8 cellular contexts compared by ENCODE assay signal in genomic region chr3:40584625-40585189, GRCh38. TPM values are rescaled to one million over a fixed set of nuclear protein-coding genes. Genes with fewer than 3 reads are reported as not detected.
DNase-seq lines count a peak whose midpoint lies in the region; ATAC-seq, FAIRE-seq and TF ChIP-seq lines count a peak whose summit lies in the region.

No MANE protein-coding gene starts in this region.

- peaks cover 6% of the 10 kb centered on the region for H3K27me3 Mint-ChIP-seq in memory B cell

- TF ChIP-seq CTCF in GM12875 (IDR thresholded peaks at IDR 0.05; ENCODE audit: borderline replicate concordance, insufficient read depth, low read depth, low read length) (peak; percentile 97), H1 (IDR thresholded peaks at IDR 0.05; ENCODE audit: control extremely low read depth in 1 of 3, insufficient read depth in 1 of 3, low read depth in 1 of 3, low read length in 3 of 3) (peak; percentile 90 to 98 (median 95))

- POLR2A ChIA-PET in H1 (lab: Charles Lee; ENCODE audit: partially characterized antibody), result no interaction called here

- no peak overlapping the region for H3K14ac ChIP-seq in H1 (ENCODE audit: insufficient read length)

- no peak overlapping the region for H3K27ac ChIP-seq in H1 (ENCODE audit: low read depth, low read length)

- H3K27me3 ChIP-seq in H1 (replicated peaks in 1 of 4; ENCODE audit: control insufficient read depth in 3 of 4, extremely low read depth in 1 of 4, insufficient read depth in 3 of 4, low read length in 3 of 4), result no peaks in the 10 kb centered on the region

- no peak overlapping the region for H3K56ac ChIP-seq in H1 (replicated peaks; ENCODE audit: insufficient read length, low read depth, low read length)

- H3K4me1 ChIP-seq in H1 (replicated peaks in 1 of 4; ENCODE audit: control insufficient read depth in 3 of 4, insufficient read depth in 4 of 4, low read length in 3 of 4), result peaks cover 0 to 14% (median 6%) of the 10 kb centered on the region in 4 experiments; a peak in 6 of 7 replicates

- peak overlapping the region; percentile 37; the same call in 1 of the 2 replicates for H2AFZ ChIP-seq in H1 (ENCODE audit: low read length)

- CTCF ChIA-PET in H1 (lab: Charles Lee; ENCODE audit: partially characterized antibody), result interaction anchor here (0.6 to 2.3 kb wide), 36 partner anchors 10 to 1298 kb away, joined by 3 to 15 read pairs (median 4); no protein-coding TSS in a partner anchor

- H3K18ac ChIP-seq in H1 (ENCODE audit: extremely low read depth, low read length), result no peak overlapping the region

- no peak overlapping the region for H4K8ac ChIP-seq in H1 (ENCODE audit: extremely low read depth, insufficient read depth, low read length)

- DNase-seq in NOMO-1 treated with DMSO at 0.1 percent for 48 hours (lab: John Stamatoyannopoulos, UW; ENCODE audit: unreplicated experiment) (peak; percentile 60), H1 (ENCODE audit: low read depth in 1 of 2, low spot score in 2 of 2) (peak; percentile 65 to 97), memory B cell (ENCODE audit: low spot score in 2 of 2) (peak; percentile 85 to 95)
- peak; percentile 38 to 66 (median 64) for DNase-seq in activated CD8-positive, alpha-beta memory T cell treated with anti-CD3 and anti-CD28 coated beads for 48 hours (ENCODE audit: low read depth in 2 of 3, low spot score in 2 of 3)
- peak; percentile 39 for DNase-seq in stimulated activated CD8-positive, alpha-beta memory T cell treated with anti-CD3 and anti-CD28 coated beads, Interleukin-12 subunit alpha, Interleukin-12 subunit beta, amount 100 ng/mL, for 4 hours (ENCODE audit: low read depth)

- H2BK120ac ChIP-seq in H1 (replicated peaks; ENCODE audit: low read depth, low read length), result no peak overlapping the region

- TF ChIP-seq RAD21 in H1 (IDR thresholded peaks at IDR 0.05 in 1 of 2, conservative IDR thresholded peaks at IDR 0.05 in 1 of 2; ENCODE audit: low read depth in 2 of 2, low read length in 2 of 2), result peak; percentile 91 to 96

- no peak for TF ChIP-seq POLR2A in H1 (IDR thresholded peaks at IDR 0.05; ENCODE audit: control extremely low read depth in 1 of 2, low read depth in 2 of 2, low read length in 2 of 2)

- no peak overlapping the region for H4K91ac ChIP-seq in H1 (replicated peaks; ENCODE audit: insufficient read length, low read length)

- no peak overlapping the region for H3K4me3 Mint-ChIP-seq in memory B cell

- H2BK20ac ChIP-seq in H1 (ENCODE audit: low read length), result no peak overlapping the region

- no peak overlapping the region for H3K9ac ChIP-seq in H1 (replicated peaks in 1 of 4; ENCODE audit: extremely low read depth in 1 of 4, low read depth in 3 of 4, low read length in 3 of 4)

- no peaks in the 10 kb centered on the region for H4K20me1 ChIP-seq in H1 (replicated peaks in 1 of 2; ENCODE audit: control insufficient read depth in 1 of 2, insufficient read depth in 2 of 2, low read length in 2 of 2)

- H2AK5ac ChIP-seq in H1 (ENCODE audit: low read depth, low read length), result no peak overlapping the region

- FAIRE-seq in H1 (lab: Jason Lieb, UNC), result peak; percentile 13

- H3K4me3 ChIP-seq in GM12875 (ENCODE audit: low read depth, low read length) (no peak overlapping the region), H1 (ENCODE audit: extremely low read depth in 1 of 4, insufficient read depth in 2 of 4, low read depth in 3 of 4, low read length in 4 of 4) (peak overlapping the region in 3 of 4 experiments; percentile 14 to 54 (median 27); a peak in 5 of 8 replicates)

- WGBS in H1 (ENCODE audit: extremely low coverage in 1 of 2, insufficient coverage in 1 of 2, insufficient read length in 1 of 2, insufficient replicate concordance in 2 of 2, low coverage in 1 of 2, low lambda C conversion rate in 2 of 2, missing lambda C conversion rate in 1 of 2), 2 experiments, result 23% methylated on average over 15 of the region's 15 CpGs; no CpG with 5 or more reads in 1 of the 2 experiments

- H3K36me3 Mint-ChIP-seq in memory B cell, result no peaks in the 10 kb centered on the region

- no peak for TF ChIP-seq EP300 in H1 (IDR thresholded peaks at IDR 0.05; ENCODE audit: borderline replicate concordance in 1 of 2, low read depth in 2 of 2, low read length in 2 of 2)

- H3K36me3 ChIP-seq in H1 (ENCODE audit: control insufficient read depth in 2 of 4, insufficient read depth in 4 of 4, low read length in 3 of 4), result no peaks in the 10 kb centered on the region

- no peaks in the 10 kb centered on the region for H3K23me2 ChIP-seq in H1 (ENCODE audit: low read depth, low read length)

- no peak overlapping the region for H2BK15ac ChIP-seq in H1 (ENCODE audit: low read length)

- H3K27ac Mint-ChIP-seq in memory B cell, result peak overlapping the region; percentile 65

- H3K9me3 Mint-ChIP-seq in memory B cell, result no peaks in the 10 kb centered on the region

- H2BK12ac ChIP-seq in H1 (ENCODE audit: low read depth, low read length), result no peak overlapping the region

- no peaks in the 10 kb centered on the region for H3K79me2 ChIP-seq in H1 (ENCODE audit: control insufficient read depth in 1 of 2, insufficient read depth in 2 of 2, low read length in 2 of 2)

- H2BK5ac ChIP-seq in H1 (ENCODE audit: low read depth, low read length), result no peak overlapping the region

- H3K4ac ChIP-seq in H1 (replicated peaks; ENCODE audit: insufficient read length, low read depth, low read length), result no peak overlapping the region

- H3K79me1 ChIP-seq in H1 (ENCODE audit: low read depth, low read length), result no peaks in the 10 kb centered on the region

- H3K23ac ChIP-seq in H1 (ENCODE audit: insufficient read length), result no peak overlapping the region

- ATAC-seq in HG03097 (IDR thresholded peaks at IDR 0.05; ENCODE audit: low FRiP score, unreplicated experiment), result peak; percentile 70
- ATAC-seq in memory B cell (ENCODE audit: low read depth), result peak; percentile 85
- no peak for ATAC-seq in GM18907 (IDR thresholded peaks at IDR 0.05; ENCODE audit: unreplicated experiment)

- no peak overlapping the region for H4K5ac ChIP-seq in H1 (ENCODE audit: insufficient read length, low read depth, low read length)

- H3K4me1 Mint-ChIP-seq in memory B cell, result peaks cover 5% of the 10 kb centered on the region

- peak overlapping the region in 1 of 2 experiments; percentile 62; a peak in 3 of 4 replicates for H3K4me2 ChIP-seq in H1 (ENCODE audit: insufficient read depth in 1 of 2, low read depth in 2 of 2, low read length in 2 of 2)

- no peaks in the 10 kb centered on the region for H3K9me3 ChIP-seq in H1 (ENCODE audit: insufficient read depth in 2 of 2, low read depth in 1 of 2, low read length in 1 of 2)

TF ChIP-seq in H1, 55 proteins besides CTCF, POLR2A, EP300 and RAD21 (continues in another document):
- TF ChIP-seq CHD2 (IDR thresholded peaks at IDR 0.05; ENCODE audit: low read length) (no peak), HDAC2 (IDR thresholded peaks at IDR 0.05; ENCODE audit: borderline replicate concordance in 1 of 2, low read depth in 2 of 2, low read length in 2 of 2) (no peak)

RNA-seq across cellular contexts. Expression of gene ZNF621, which starts 59.9 kb away (rescaled TPM):
- 15.4 and 15.8 TPM in 2 replicates for total RNA-seq in H1 (2021; fragmentation: NEBNext Ultra II Directional; extraction: Animal tissue kit (Norgen Biotek cat#: 25700))
- 9.4 and 10.9 TPM in 2 replicates for polyA plus RNA-seq in H1 (2011; rRNA removed)
- polyA plus RNA-seq in H1 (2011; cell fraction: cytosol; rRNA removed), result 10.1 TPM
- 16.4 TPM for polyA plus RNA-seq in H1 (2011; cell fraction: nucleus; rRNA removed)
- polyA plus RNA-seq in H1 (2012, experiment 1 of 2), result 9.2 to 14.0 TPM (median 12.0 TPM) in 4 replicates
- 2.0 TPM for polyA plus RNA-seq in H1 (2012, experiment 2 of 2)
- 15.1 TPM for polyA plus RNA-seq in H1 (2013, experiment 1 of 2)
- polyA plus RNA-seq in H1 (2013, experiment 2 of 2), result 14.2 TPM
- polyA minus RNA-seq in H1 (2011; rRNA and poly(A)+ RNA removed), result 18.7 and 25.0 TPM in 2 replicates
- 10.0 TPM for polyA minus RNA-seq in H1 (2011; cell fraction: cytosol; rRNA and poly(A)+ RNA removed)
- 24.6 TPM for polyA minus RNA-seq in H1 (2011; cell fraction: nucleus; rRNA and poly(A)+ RNA removed)

Comparison
In these comparisons a context has a peak if more than half of its experiments do, and no peak if none do; other contexts are left out.
1. DNase-seq: peak in every context shown above with its lines; median percentile 90 in memory B cell; 81 in H1; 64 in activated CD8-positive, alpha-beta memory T cell treated with anti-CD3 and anti-CD28 coated beads for 48 hours; 60 in NOMO-1 treated with DMSO at 0.1 percent for 48 hours; 39 in stimulated activated CD8-positive, alpha-beta memory T cell treated with anti-CD3 and anti-CD28 coated beads, Interleukin-12 subunit alpha, Interleukin-12 subunit beta, amount 100 ng/mL, for 4 hours.